Comparison of ENCODE assay signal across 33 cellular contexts in genomic region chr2:230701308-230701707, GRCh38.
"Had no signal": no experiment of that assay in that cellular context is flagged by ENCODE, and none has a peak within 500 bp of the region (broad histone marks: within the 10 kb centered on the region; RNA-seq: fewer than 3 reads in every experiment).

No MANE protein-coding gene starts in this region.

- H3K4me3 Mint-ChIP-seq: activated CD4-positive, alpha-beta memory T cell treated with anti-CD3 and anti-CD28 coated beads, Interleukin-2, amount 10 ng/mL, durations not matched to agents 7 days and 5 days; activated naive CD8-positive, alpha-beta T cell treated with anti-CD3 and anti-CD28 coated beads for 36 hours; activated T-cell treated with anti-CD3 and anti-CD28 coated beads, Interleukin-2, amount 50 U/mL, for 24 hours had no signal

- H3K27ac Mint-ChIP-seq: activated CD4-positive, alpha-beta memory T cell treated with anti-CD3 and anti-CD28 coated beads, Interleukin-2, amount 10 ng/mL, durations not matched to agents 7 days and 5 days; activated naive CD8-positive, alpha-beta T cell treated with anti-CD3 and anti-CD28 coated beads for 36 hours; activated T-cell treated with anti-CD3 and anti-CD28 coated beads, Interleukin-2, amount 50 U/mL, for 24 hours had no signal

- H3K27ac ChIP-seq: brain microvascular endothelial cell, PC-9, RWPE1, WERI-Rb-1 had no signal

- H3K27me3 Mint-ChIP-seq: activated naive CD8-positive, alpha-beta T cell treated with anti-CD3 and anti-CD28 coated beads for 36 hours; activated T-cell treated with anti-CD3 and anti-CD28 coated beads, Interleukin-2, amount 50 U/mL, for 24 hours had no signal

- DNase-seq: activated CD4-positive, alpha-beta memory T cell treated with anti-CD3 and anti-CD28 coated beads, Interleukin-2, amount 10 ng/mL, durations not matched to agents 7 days and 5 days; activated CD4-positive, alpha-beta T cell treated with anti-CD3 and anti-CD28 coated beads for 1 hour; activated CD4-positive, alpha-beta T cell treated with anti-CD3 and anti-CD28 coated beads for 48 hours; activated CD4-positive, CD25-positive, alpha-beta regulatory T cell; activated effector memory CD4-positive, alpha-beta T cell treated with Interleukin-2 at 50 U/mL for 16 hours; activated naive CD4-positive, alpha-beta T cell treated with anti-CD3 and anti-CD28 coated beads, Interleukin-2, amount 50 U/mL, for 16 hours; activated naive CD8-positive, alpha-beta T cell treated with anti-CD3 and anti-CD28 coated beads for 36 hours; activated T-cell treated with anti-CD3 and anti-CD28 coated beads, Interleukin-2, amount 50 U/mL, for 24 hours; amniotic stem cell; aorta; brain microvascular endothelial cell; central memory CD4-positive, alpha-beta T cell; Karpas-422; KBM-7; NCI-H1048; NCI-H1105 treated with DMSO at 0.1 percent for 48 hours; NCI-H1436; NCI-H1694; NCI-H1930; NCI-H2081 treated with DMSO at 0.1 percent for 48 hours; NCI-H510A; NCI-H526; NCI-H748 treated with DMSO at 0.1 percent for 48 hours; NK-92 treated with Interleukin-12 subunit alpha and Interleukin-12 subunit beta, amount 100 ng/mL, for 24 hours; PC-9; SIG-M5; SW 1271; T-helper 1 cell; T-helper 2 cell; T-helper 9 cell; WERI-Rb-1 had no signal

- FAIRE-seq: RCC 7860 had no signal

- H3K4me3 ChIP-seq: PC-9 had no signal

- H3K36me3 ChIP-seq: brain microvascular endothelial cell, WERI-Rb-1 had no signal

- H3K27me3 ChIP-seq: brain microvascular endothelial cell had no signal

- H2AFZ ChIP-seq: PC-9 had no signal

- H3K4me2 ChIP-seq: PC-9 had no signal
